ENCODE assay signal across 9 cellular contexts in genomic region chr4:156999175-156999517, GRCh38. TPM values are rescaled to one million over a fixed set of nuclear protein-coding genes. Genes with fewer than 3 reads are reported as not detected.
DNase-seq lines count a peak whose midpoint lies in the region; ATAC-seq and TF ChIP-seq lines count a peak whose summit lies in the region.
"Had no signal": no experiment of that assay in that cellular context is flagged by ENCODE, and none has a peak within 500 bp of the region (broad histone marks: within the 10 kb centered on the region; RNA-seq: fewer than 3 reads in every experiment).

No MANE protein-coding gene starts in this region.

- H3K4me3 ChIP-seq in epithelial cell of proximal tubule (ENCODE audit: low read depth, low read length), result no peak overlapping the region

- peaks cover 40% of the 10 kb centered on the region for H3K4me1 Mint-ChIP-seq in osteocyte (ENCODE audit: unreplicated experiment)
- H3K4me1 Mint-ChIP-seq in activated naive CD8-positive, alpha-beta T cell treated with anti-CD3 and anti-CD28 coated beads, Interleukin-2, amount 50 U/mL, for 24 hours, result no peaks in the 10 kb centered on the region
- H3K4me1 Mint-ChIP-seq: activated naive CD8-positive, alpha-beta T cell treated with anti-CD3 and anti-CD28 coated beads, Interleukin-2, amount 10 ng/mL, durations not matched to agents 7 days and 5 days had no signal

- DNase-seq in GM03348 (ENCODE audit: low spot score) (peak; percentile 74), NCI-H460 (ENCODE audit: extremely low read depth, low read depth) (peak; percentile 82), epithelial cell of proximal tubule (ENCODE audit: low read depth) (peak; percentile 95), osteocyte (ENCODE audit: extremely low spot score, unreplicated experiment) (peak; percentile 89), NCI-H2081 treated with DMSO at 0.1 percent for 48 hours (lab: John Stamatoyannopoulos, UW) (no peak)
- no peak for DNase-seq in activated naive CD8-positive, alpha-beta T cell treated with anti-CD3 and anti-CD28 coated beads, Interleukin-2, amount 50 U/mL, for 24 hours
- no peak for DNase-seq in stimulated activated naive CD4-positive, alpha-beta T cell (lab: John Stamatoyannopoulos, UW)
- DNase-seq: activated naive CD8-positive, alpha-beta T cell treated with anti-CD3 and anti-CD28 coated beads, Interleukin-2, amount 10 ng/mL, durations not matched to agents 7 days and 5 days had no signal

- H3K27ac Mint-ChIP-seq in osteocyte (ENCODE audit: unreplicated experiment), result peak overlapping the region; percentile 84
- H3K27ac Mint-ChIP-seq in activated naive CD8-positive, alpha-beta T cell treated with anti-CD3 and anti-CD28 coated beads, Interleukin-2, amount 50 U/mL, for 24 hours, result no peak overlapping the region
- H3K27ac Mint-ChIP-seq: activated naive CD8-positive, alpha-beta T cell treated with anti-CD3 and anti-CD28 coated beads, Interleukin-2, amount 10 ng/mL, durations not matched to agents 7 days and 5 days had no signal

- peaks cover 5% of the 10 kb centered on the region for H3K36me3 Mint-ChIP-seq in osteocyte (ENCODE audit: unreplicated experiment)
- no peaks in the 10 kb centered on the region for H3K36me3 Mint-ChIP-seq in activated naive CD8-positive, alpha-beta T cell treated with anti-CD3 and anti-CD28 coated beads, Interleukin-2, amount 50 U/mL, for 24 hours (ENCODE audit: low read depth)
- H3K36me3 Mint-ChIP-seq: activated naive CD8-positive, alpha-beta T cell treated with anti-CD3 and anti-CD28 coated beads, Interleukin-2, amount 10 ng/mL, durations not matched to agents 7 days and 5 days had no signal

- peaks cover 3% of the 10 kb centered on the region for H3K9me3 Mint-ChIP-seq in osteocyte (ENCODE audit: unreplicated experiment)
- H3K9me3 Mint-ChIP-seq in activated naive CD8-positive, alpha-beta T cell treated with anti-CD3 and anti-CD28 coated beads, Interleukin-2, amount 50 U/mL, for 24 hours, result peaks cover 16% of the 10 kb centered on the region

- ATAC-seq in activated naive CD8-positive, alpha-beta T cell treated with anti-CD3 and anti-CD28 coated beads, Interleukin-2, amount 50 U/mL, for 24 hours, result no peak
- no peak for ATAC-seq in HG02623 (IDR thresholded peaks at IDR 0.05; ENCODE audit: unreplicated experiment)

- H3K4me3 Mint-ChIP-seq in osteocyte (ENCODE audit: unreplicated experiment), result peak overlapping the region; percentile 17
- H3K4me3 Mint-ChIP-seq in activated naive CD8-positive, alpha-beta T cell treated with anti-CD3 and anti-CD28 coated beads, Interleukin-2, amount 50 U/mL, for 24 hours, result no peak overlapping the region
- H3K4me3 Mint-ChIP-seq: activated naive CD8-positive, alpha-beta T cell treated with anti-CD3 and anti-CD28 coated beads, Interleukin-2, amount 10 ng/mL, durations not matched to agents 7 days and 5 days had no signal

- TF ChIP-seq CTCF in epithelial cell of proximal tubule (conservative IDR thresholded peaks at IDR 0.05; ENCODE audit: low read depth, low read length) (no peak), osteocyte (IDR thresholded peaks at IDR 0.05) (no peak)

- no peaks in the 10 kb centered on the region for H3K27me3 Mint-ChIP-seq in osteocyte (ENCODE audit: unreplicated experiment)
- no peaks in the 10 kb centered on the region for H3K27me3 Mint-ChIP-seq in activated naive CD8-positive, alpha-beta T cell treated with anti-CD3 and anti-CD28 coated beads, Interleukin-2, amount 50 U/mL, for 24 hours
- H3K27me3 Mint-ChIP-seq: activated naive CD8-positive, alpha-beta T cell treated with anti-CD3 and anti-CD28 coated beads, Interleukin-2, amount 10 ng/mL, durations not matched to agents 7 days and 5 days had no signal

RNA-seq across cellular contexts. Expression of gene PDGFC, which starts 27.5 kb away (rescaled TPM):
- total RNA-seq in NCI-H460 (2014; rRNA removed; shearing (Covaris generic)), result 17.6 and 20.2 TPM in 2 replicates
- polyA plus RNA-seq in NCI-H460 (2014; cell fraction: nucleus; rRNA removed), result 4.1 and 6.0 TPM in 2 replicates
- 56.7 and 64.7 TPM in 2 replicates for total RNA-seq in epithelial cell of proximal tubule
- total RNA-seq in osteocyte, result 21.8 and 25.4 TPM in 2 replicates

Comparison
In these comparisons a context has a peak if more than half of its experiments do, and no peak if none do; other contexts are left out.
1. DNase-seq: peak in GM03348 (single experiment), NCI-H460 (single experiment), epithelial cell of proximal tubule (single experiment) and osteocyte (single experiment); none in activated naive CD8-positive, alpha-beta T cell treated with anti-CD3 and anti-CD28 coated beads, Interleukin-2, amount 50 U/mL, for 24 hours (single experiment), NCI-H2081 treated with DMSO at 0.1 percent for 48 hours (single experiment) and stimulated activated naive CD4-positive, alpha-beta T cell (0 of 6).